In the genomic region with DNA sequence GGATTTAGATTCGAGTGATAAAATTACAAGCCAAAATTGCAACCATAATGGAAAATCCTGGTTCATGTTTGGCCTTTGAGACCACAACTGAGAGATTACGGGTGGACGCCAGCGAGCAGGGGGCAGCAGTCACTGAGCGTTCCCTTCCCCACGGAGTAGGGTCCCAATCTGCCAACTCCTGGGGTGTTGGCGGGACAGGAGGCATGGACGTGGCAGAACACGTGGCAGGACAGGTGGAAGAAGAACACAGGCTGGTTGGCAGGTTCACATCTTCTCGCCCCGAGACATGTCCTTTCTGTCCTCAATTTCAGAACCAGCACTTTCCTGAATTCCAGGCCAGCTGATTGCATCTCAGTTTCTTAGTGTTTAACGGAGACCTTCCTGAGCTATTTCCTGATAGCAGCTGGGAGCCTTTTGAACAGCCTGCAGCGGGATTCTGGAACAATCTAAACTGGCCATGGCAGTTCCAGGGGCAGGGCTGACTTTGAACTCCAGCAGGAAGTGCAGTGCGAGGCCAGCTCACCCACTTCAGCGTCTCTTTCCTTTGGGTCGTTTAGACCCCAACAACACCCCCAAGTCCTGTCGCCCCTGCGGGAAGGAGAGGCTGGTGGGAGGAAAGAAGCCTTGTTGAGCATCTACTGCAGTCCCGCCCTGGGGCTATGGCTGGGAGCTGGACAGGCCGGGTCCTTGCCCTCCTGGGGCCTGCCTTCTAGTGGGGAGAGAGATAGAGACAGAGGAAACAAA, we compare ENCODE assay signal across 22 cellular contexts.
"Had no signal": no experiment of that assay in that cellular context is flagged by ENCODE, and none has a peak within 500 bp of the region (broad histone marks: within the 10 kb centered on the region; RNA-seq: fewer than 3 reads in every experiment).

No MANE protein-coding gene starts in this region.

- H3K9me3 Mint-ChIP-seq: activated naive CD4-positive, alpha-beta T cell treated with anti-CD3 and anti-CD28 coated beads, Interleukin-2, amount 50 U/mL, for 24 hours had no signal

- H3K36me3 ChIP-seq: colonic mucosa, right lobe of liver, thyroid gland had no signal

- H3K4me3 Mint-ChIP-seq: activated CD4-positive, alpha-beta T cell treated with anti-CD3 and anti-CD28 coated beads, Interleukin-2, amount 10 ng/mL, durations not matched to agents 7 days and 5 days; activated CD8-positive, alpha-beta T cell treated with anti-CD3 and anti-CD28 coated beads for 36 hours; activated naive CD4-positive, alpha-beta T cell treated with anti-CD3 and anti-CD28 coated beads, Interleukin-2, amount 50 U/mL, for 24 hours; activated T-helper 1 cell treated with anti-CD3 and anti-CD28 coated beads, Interleukin-12 subunit alpha, Interleukin-12 subunit beta, Interleukin-2, Interleukin-4 antibody, amounts not matched to agents 30 ng/mL and 10 ng/mL and 1 ng/mL, durations not matched to agents 14 hours and 24 hours and 36 hours; brain; nephron progenitor cell; stimulated activated naive CD8-positive, alpha-beta T cell treated with anti-CD3 and anti-CD28 coated beads, Interleukin-15, Interleukin-2, amounts not matched to agents 100 ng/mL and 50 ng/mL, for 24 hours had no signal

- H3K4me1 Mint-ChIP-seq: activated CD4-positive, alpha-beta T cell treated with anti-CD3 and anti-CD28 coated beads, Interleukin-2, amount 10 ng/mL, durations not matched to agents 7 days and 5 days; activated naive CD4-positive, alpha-beta T cell treated with anti-CD3 and anti-CD28 coated beads, Interleukin-2, amount 50 U/mL, for 24 hours; brain had no signal

- H3K36me3 Mint-ChIP-seq: activated naive CD4-positive, alpha-beta T cell treated with anti-CD3 and anti-CD28 coated beads, Interleukin-2, amount 50 U/mL, for 24 hours; brain had no signal

- H3K4me3 ChIP-seq: colonic mucosa, mucosa of descending colon, right lobe of liver, skin epidermis, thyroid gland had no signal

- H3K27me3 ChIP-seq: colonic mucosa, foreskin keratinocyte, right lobe of liver, thyroid gland had no signal

- H3K27ac Mint-ChIP-seq: activated CD4-positive, alpha-beta T cell treated with anti-CD3 and anti-CD28 coated beads, Interleukin-2, amount 10 ng/mL, durations not matched to agents 7 days and 5 days; activated CD8-positive, alpha-beta T cell treated with anti-CD3 and anti-CD28 coated beads for 36 hours; activated naive CD4-positive, alpha-beta T cell treated with anti-CD3 and anti-CD28 coated beads, Interleukin-2, amount 50 U/mL, for 24 hours; activated T-helper 1 cell treated with anti-CD3 and anti-CD28 coated beads, Interleukin-12 subunit alpha, Interleukin-12 subunit beta, Interleukin-2, Interleukin-4 antibody, amounts not matched to agents 30 ng/mL and 10 ng/mL and 1 ng/mL, durations not matched to agents 14 hours and 24 hours and 36 hours; nephron progenitor cell; stimulated activated naive CD8-positive, alpha-beta T cell treated with anti-CD3 and anti-CD28 coated beads, Interleukin-15, Interleukin-2, amounts not matched to agents 100 ng/mL and 50 ng/mL, for 24 hours had no signal

- DNase-seq: activated CD4-positive, alpha-beta T cell treated with anti-CD3 and anti-CD28 coated beads, Interleukin-2, amount 10 ng/mL, durations not matched to agents 7 days and 5 days; activated CD8-positive, alpha-beta T cell treated with anti-CD3 and anti-CD28 coated beads for 36 hours; activated gamma-delta T cell; anterior cingulate cortex; central memory CD4-positive, alpha-beta T cell; colonic mucosa; erythroblast; foreskin keratinocyte; kidney; mucosa of descending colon; nephron progenitor cell; occipital lobe; right lobe of liver; stimulated activated CD4-positive, alpha-beta T cell treated with anti-CD3 and anti-CD28 coated beads, Interleukin-1b, Interleukin-23, amount 100 ng/mL, for 48 hours; substantia nigra; thyroid gland had no signal

- H3K27ac ChIP-seq: colonic mucosa, foreskin keratinocyte, right lobe of liver, skin epidermis, thyroid gland, VCaP had no signal

- H3K9me3 ChIP-seq: colonic mucosa, mucosa of descending colon, right lobe of liver, thyroid gland had no signal

- H3K4me1 ChIP-seq: colonic mucosa, foreskin keratinocyte, right lobe of liver, thyroid gland had no signal
